21 cellular contexts compared by ENCODE assay signal in genomic region chr14:74480051-74480450, GRCh38. TPM values are rescaled to one million over a fixed set of nuclear protein-coding genes. Genes with fewer than 3 reads are reported as not detected.
"Had no signal": no experiment of that assay in that cellular context is flagged by ENCODE, and none has a peak within 500 bp of the region (broad histone marks: within the 10 kb centered on the region; RNA-seq: fewer than 3 reads in every experiment).

No MANE protein-coding gene starts in this region.

- H3K27ac Mint-ChIP-seq: activated naive CD8-positive, alpha-beta T cell treated with anti-CD3 and anti-CD28 coated beads for 36 hours; stimulated activated memory B cell treated with anti-CD40 and anti-IgM and Interleukin-4, amounts not matched to agents 10 μg/mL and 1 μg/mL and 100 μg/mL, for 72 hours; T-cell; T-helper 2 cell treated with Interferon-gamma antibody and Interleukin-4, amounts not matched to agents 5 μg/mL and 100 μg/mL, for 36 hours had no signal

- H3K4me3 ChIP-seq: hepatocyte, mucosa of descending colon, stomach, suprapubic skin, transverse colon had no signal

- H3K4me1 ChIP-seq: stomach, suprapubic skin, transverse colon had no signal

- H3K27me3 Mint-ChIP-seq: activated naive CD8-positive, alpha-beta T cell treated with anti-CD3 and anti-CD28 coated beads for 36 hours; stimulated activated memory B cell treated with anti-CD40 and anti-IgM and Interleukin-4, amounts not matched to agents 10 μg/mL and 1 μg/mL and 100 μg/mL, for 72 hours; T-cell had no signal

- H3K9me3 ChIP-seq: mucosa of descending colon, stomach, suprapubic skin, transverse colon had no signal

- ATAC-seq: activated T-cell treated with anti-CD3 and anti-CD28 coated beads, Interleukin-2, amount 50 U/mL, for 4 hours; left cardiac atrium; mucosa of descending colon; sciatic nerve; stimulated activated memory B cell treated with anti-CD40 and anti-IgM and Interleukin-4, amounts not matched to agents 10 μg/mL and 1 μg/mL and 100 μg/mL, for 72 hours; T-cell had no signal

- H3K9me3 Mint-ChIP-seq: activated naive CD8-positive, alpha-beta T cell treated with anti-CD3 and anti-CD28 coated beads for 36 hours; activated T-cell treated with anti-CD3 and anti-CD28 coated beads, Interleukin-2, amount 50 U/mL, for 4 hours; stimulated activated memory B cell treated with anti-CD40 and anti-IgM and Interleukin-4, amounts not matched to agents 10 μg/mL and 1 μg/mL and 100 μg/mL, for 72 hours; T-cell; T-helper 2 cell treated with Interferon-gamma antibody and Interleukin-4, amounts not matched to agents 5 μg/mL and 100 μg/mL, for 36 hours had no signal

- H3K4me3 Mint-ChIP-seq: activated naive CD8-positive, alpha-beta T cell treated with anti-CD3 and anti-CD28 coated beads for 36 hours; activated T-cell treated with anti-CD3 and anti-CD28 coated beads, Interleukin-2, amount 50 U/mL, for 4 hours; stimulated activated memory B cell treated with anti-CD40 and anti-IgM and Interleukin-4, amounts not matched to agents 10 μg/mL and 1 μg/mL and 100 μg/mL, for 72 hours; T-cell; T-helper 2 cell treated with Interferon-gamma antibody and Interleukin-4, amounts not matched to agents 5 μg/mL and 100 μg/mL, for 36 hours had no signal

- H3K79me2 ChIP-seq: hepatocyte had no signal

- H2AFZ ChIP-seq: hepatocyte had no signal

- FAIRE-seq: small intestine had no signal

- H3K4me1 Mint-ChIP-seq: activated naive CD8-positive, alpha-beta T cell treated with anti-CD3 and anti-CD28 coated beads for 36 hours; stimulated activated memory B cell treated with anti-CD40 and anti-IgM and Interleukin-4, amounts not matched to agents 10 μg/mL and 1 μg/mL and 100 μg/mL, for 72 hours; T-cell had no signal

- H3K27ac ChIP-seq: hepatocyte, stomach, suprapubic skin, transverse colon had no signal

- H3K4me2 ChIP-seq: hepatocyte had no signal

- H3K27me3 ChIP-seq: hepatocyte, stomach, suprapubic skin, transverse colon had no signal

- DNase-seq: activated CD8-positive, alpha-beta memory T cell treated with anti-CD3 and anti-CD28 coated beads, Interleukin-2, amount 50 U/mL, for 48 hours; activated naive CD4-positive, alpha-beta T cell treated with Interleukin-2 at 50 U/mL for 16 hours; activated naive CD8-positive, alpha-beta T cell treated with anti-CD3 and anti-CD28 coated beads for 36 hours; activated T-cell treated with anti-CD3 and anti-CD28 coated beads, Interleukin-2, amount 50 U/mL, for 4 hours; dermis blood vessel endothelial cell; effector CD8-positive, alpha-beta T cell; foreskin melanocyte; left cardiac atrium; mesenchymal stem cell; mucosa of descending colon; posterior cingulate gyrus; small intestine; stimulated activated CD4-positive, alpha-beta T cell treated with anti-CD3 and anti-CD28 coated beads, Interleukin-15, amount 100 ng/mL, for 24 hours; stomach; T-cell; transverse colon had no signal

RNA-seq across cellular contexts. Expression of gene SYNDIG1L, which starts 54.0 kb away (rescaled TPM):
- total RNA-seq: activated naive CD8-positive, alpha-beta T cell treated with anti-CD3 and anti-CD28 coated beads for 36 hours; activated T-cell treated with anti-CD3 and anti-CD28 coated beads, Interleukin-2, amount 50 U/mL, for 4 hours; dermis blood vessel endothelial cell; hepatocyte; stomach had no signal
- polyA plus RNA-seq: hepatocyte, stomach had no signal
